ENCODE assay signal across 8 cellular contexts in the genomic region with DNA sequence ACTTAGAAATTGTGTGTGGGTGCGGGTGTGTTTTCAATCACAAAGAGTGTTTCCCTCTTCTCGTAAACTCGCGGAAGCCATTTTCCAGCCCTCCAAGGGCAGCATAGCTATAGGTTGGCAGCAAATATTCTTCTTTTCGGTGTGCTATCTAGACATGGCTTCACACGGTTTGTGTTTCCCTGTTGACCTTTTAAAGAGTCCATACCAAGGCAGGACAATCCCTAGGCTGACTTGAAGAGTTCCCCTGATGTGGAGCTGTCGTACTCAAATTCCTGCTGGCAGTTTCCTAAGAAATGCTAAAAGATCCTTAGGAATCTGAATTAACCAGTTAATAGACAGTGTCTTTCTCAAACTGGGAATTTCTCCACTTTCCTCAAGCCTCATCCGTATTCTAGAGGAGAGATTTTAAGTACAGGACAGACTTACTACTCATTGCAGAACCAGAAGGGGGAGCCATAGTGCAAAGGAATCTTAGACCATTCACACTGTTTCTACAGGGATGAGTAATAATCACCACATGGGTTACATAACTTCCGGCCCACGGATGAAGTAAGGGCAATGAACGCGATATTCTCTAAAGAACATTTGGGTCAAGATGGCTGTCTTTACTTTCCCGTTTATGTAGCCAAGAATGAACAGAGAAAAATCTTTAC.
A peak's percentile ranks its signal among the peaks of the same experiment; 100 is the strongest.
DNase-seq lines count a peak whose midpoint lies in the region; ATAC-seq, FAIRE-seq and TF ChIP-seq lines count a peak whose summit lies in the region.

No MANE protein-coding gene starts in this region.

- no TSS peak for BruUV-seq in HepG2 (replicated peaks; lab: Mats Ljungman, UMichigan)

- no peak for TF ChIP-seq POLR2A in HepG2 (IDR thresholded peaks at IDR 0.05; ENCODE audit: insufficient read depth in 1 of 2, low read depth in 2 of 2, low read length in 2 of 2)
- no peak for TF ChIP-seq POLR2A in upper lobe of left lung (IDR thresholded peaks at IDR 0.05)

- H3K27me3 ChIP-seq in MG63: no peaks in the 10 kb centered on the region
- no peaks in the 10 kb centered on the region for H3K27me3 ChIP-seq in HepG2 (ENCODE audit: control insufficient read depth in 1 of 2, insufficient read depth in 2 of 2, low read length in 2 of 2)
- H3K27me3 ChIP-seq in upper lobe of left lung: no peaks in the 10 kb centered on the region

- H3K9me3 ChIP-seq in MG63 (no peaks in the 10 kb centered on the region), HepG2 (ENCODE audit: low read length) (peaks cover 12% of the 10 kb centered on the region), upper lobe of left lung (no peaks in the 10 kb centered on the region)

- in situ Hi-C loops in HepG2 (cut with HindIII; ENCODE audit: extremely low pct_ligation_motif_present, low pct_unique_long_range_greater_than_20kb): no loop called here

- CTCF ChIA-PET in HepG2 (lab: Yijun Ruan, JAX; ENCODE audit: low intra/inter-chr PET ratio, low total read pairs): no interaction called here

- FAIRE-seq in HepG2 (lab: Jason Lieb, UNC): peak; percentile 72

- no peaks in the 10 kb centered on the region for H3K4me1 Mint-ChIP-seq in activated naive CD8-positive, alpha-beta T cell treated with anti-CD3 and anti-CD28 coated beads, Interleukin-2, amount 50 U/mL, for 24 hours

- H3K9me3 Mint-ChIP-seq in activated naive CD8-positive, alpha-beta T cell treated with anti-CD3 and anti-CD28 coated beads, Interleukin-2, amount 50 U/mL, for 24 hours: peaks cover 18% of the 10 kb centered on the region

- no peaks in the 10 kb centered on the region for H3K36me3 Mint-ChIP-seq in activated naive CD8-positive, alpha-beta T cell treated with anti-CD3 and anti-CD28 coated beads, Interleukin-2, amount 50 U/mL, for 24 hours (ENCODE audit: low read depth)

- no peak overlapping the region for H3K4me2 ChIP-seq in HepG2 (ENCODE audit: low read depth, low read length)

- H3K4me3 Mint-ChIP-seq in activated naive CD8-positive, alpha-beta T cell treated with anti-CD3 and anti-CD28 coated beads, Interleukin-2, amount 50 U/mL, for 24 hours: no peak overlapping the region

- H3K27ac ChIP-seq in HepG2 (ENCODE audit: extremely low read length, insufficient read depth, low read length): no peak overlapping the region
- H3K27ac ChIP-seq in upper lobe of left lung: no peak overlapping the region

- H3K27me3 Mint-ChIP-seq in activated naive CD8-positive, alpha-beta T cell treated with anti-CD3 and anti-CD28 coated beads, Interleukin-2, amount 50 U/mL, for 24 hours: no peaks in the 10 kb centered on the region

- no peak overlapping the region for H3K9ac ChIP-seq in HepG2 (ENCODE audit: insufficient read depth, low read depth, low read length)

- no peak for ATAC-seq in activated naive CD8-positive, alpha-beta T cell treated with anti-CD3 and anti-CD28 coated beads, Interleukin-2, amount 50 U/mL, for 24 hours
- ATAC-seq in HepG2 (peak; percentile 71), upper lobe of left lung (ENCODE audit: low FRiP score in 2 of 2) (no peak), HG03439 (IDR thresholded peaks at IDR 0.05; ENCODE audit: unreplicated experiment) (no peak), HG03457 (IDR thresholded peaks at IDR 0.05; ENCODE audit: unreplicated experiment) (no peak)

- H3K4me3 ChIP-seq in MG63: no peak overlapping the region
- no peak overlapping the region for H3K4me3 ChIP-seq in HepG2 (replicated peaks in 1 of 3; ENCODE audit: insufficient read depth in 1 of 3, low read depth in 2 of 3, low read length in 3 of 3)
- no peak overlapping the region for H3K4me3 ChIP-seq in upper lobe of left lung

- H3K4me1 ChIP-seq in HepG2 (ENCODE audit: insufficient read depth, low read length) (peaks cover 12% of the 10 kb centered on the region), upper lobe of left lung (no peaks in the 10 kb centered on the region)

- no peaks in the 10 kb centered on the region for H4K20me1 ChIP-seq in HepG2 (ENCODE audit: insufficient read depth, low read length)

- H3K27ac Mint-ChIP-seq in activated naive CD8-positive, alpha-beta T cell treated with anti-CD3 and anti-CD28 coated beads, Interleukin-2, amount 50 U/mL, for 24 hours: no peak overlapping the region

- H3K79me2 ChIP-seq in HepG2 (ENCODE audit: insufficient read depth, low read length): no peaks in the 10 kb centered on the region

- intact Hi-C loops in HepG2 (cut with micrococcal nuclease; ENCODE audit: unreplicated experiment): loop anchor here (1.0 kb wide), 1 partner anchor 32 kb away; no protein-coding TSS in a partner anchor

- H3K36me3 ChIP-seq in MG63 (no peaks in the 10 kb centered on the region), HepG2 (replicated peaks in 1 of 2; ENCODE audit: control insufficient read depth in 1 of 2, insufficient read depth in 2 of 2, low read length in 2 of 2) (no peaks in the 10 kb centered on the region), upper lobe of left lung (no peaks in the 10 kb centered on the region)

- TF ChIP-seq CTCF in HepG2 (CRISPR knock-in tag; IDR thresholded peaks at IDR 0.05): peak; percentile 76
- TF ChIP-seq CTCF in upper lobe of left lung (IDR thresholded peaks at IDR 0.05): peak in 3 of 6 experiments; percentile 24 to 50 (median 32)

- peak; percentile 65 for DNase-seq in GM03348 (ENCODE audit: low spot score)
- peak; percentile 11 for DNase-seq in MG63
- DNase-seq in activated naive CD8-positive, alpha-beta T cell treated with anti-CD3 and anti-CD28 coated beads, Interleukin-2, amount 50 U/mL, for 24 hours: peak; percentile 3
- DNase-seq in HepG2 (ENCODE audit: low spot score): peak; percentile 69
- no peak for DNase-seq in putamen (ENCODE audit: low spot score)
- no peak for DNase-seq in upper lobe of left lung

- TF ChIP-seq RAD21 in HepG2 (CRISPR knock-in tag; IDR thresholded peaks at IDR 0.05): no peak

- TF ChIP-seq EP300 in HepG2 (IDR thresholded peaks at IDR 0.05; ENCODE audit: low read depth in 2 of 2, low read length in 2 of 2): no peak
- TF ChIP-seq EP300 in HepG2 (CRISPR knock-in tag; IDR thresholded peaks at IDR 0.05; ENCODE audit: borderline replicate concordance): no peak
- TF ChIP-seq EP300 in upper lobe of left lung (IDR thresholded peaks at IDR 0.05): no peak

- POLR2A ChIA-PET in HepG2 (lab: Yijun Ruan, JAX): no interaction called here

- H2AFZ ChIP-seq in HepG2 (ENCODE audit: low read length): no peak overlapping the region

- 42% methylated on average over 13 of the region's 13 CpGs for WGBS in HepG2 (ENCODE audit: low lambda C conversion rate)
- WGBS in upper lobe of left lung, 2 donors: 54 to 57% methylated on average over 13 of the region's 13 CpGs

TF ChIP-seq in HepG2, 621 proteins besides CTCF, POLR2A, EP300 and RAD21 (continues in another document):
- no peak for TF ChIP-seq KLF16 (CRISPR knock-in tag; IDR thresholded peaks at IDR 0.05)
- TF ChIP-seq, protein P1, sequence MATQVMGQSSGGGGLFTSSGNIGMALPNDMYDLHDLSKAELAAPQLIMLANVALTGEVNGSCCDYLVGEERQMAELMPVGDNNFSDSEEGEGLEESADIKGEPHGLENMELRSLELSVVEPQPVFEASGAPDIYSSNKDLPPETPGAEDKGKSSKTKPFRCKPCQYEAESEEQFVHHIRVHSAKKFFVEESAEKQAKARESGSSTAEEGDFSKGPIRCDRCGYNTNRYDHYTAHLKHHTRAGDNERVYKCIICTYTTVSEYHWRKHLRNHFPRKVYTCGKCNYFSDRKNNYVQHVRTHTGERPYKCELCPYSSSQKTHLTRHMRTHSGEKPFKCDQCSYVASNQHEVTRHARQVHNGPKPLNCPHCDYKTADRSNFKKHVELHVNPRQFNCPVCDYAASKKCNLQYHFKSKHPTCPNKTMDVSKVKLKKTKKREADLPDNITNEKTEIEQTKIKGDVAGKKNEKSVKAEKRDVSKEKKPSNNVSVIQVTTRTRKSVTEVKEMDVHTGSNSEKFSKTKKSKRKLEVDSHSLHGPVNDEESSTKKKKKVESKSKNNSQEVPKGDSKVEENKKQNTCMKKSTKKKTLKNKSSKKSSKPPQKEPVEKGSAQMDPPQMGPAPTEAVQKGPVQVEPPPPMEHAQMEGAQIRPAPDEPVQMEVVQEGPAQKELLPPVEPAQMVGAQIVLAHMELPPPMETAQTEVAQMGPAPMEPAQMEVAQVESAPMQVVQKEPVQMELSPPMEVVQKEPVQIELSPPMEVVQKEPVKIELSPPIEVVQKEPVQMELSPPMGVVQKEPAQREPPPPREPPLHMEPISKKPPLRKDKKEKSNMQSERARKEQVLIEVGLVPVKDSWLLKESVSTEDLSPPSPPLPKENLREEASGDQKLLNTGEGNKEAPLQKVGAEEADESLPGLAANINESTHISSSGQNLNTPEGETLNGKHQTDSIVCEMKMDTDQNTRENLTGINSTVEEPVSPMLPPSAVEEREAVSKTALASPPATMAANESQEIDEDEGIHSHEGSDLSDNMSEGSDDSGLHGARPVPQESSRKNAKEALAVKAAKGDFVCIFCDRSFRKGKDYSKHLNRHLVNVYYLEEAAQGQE (IDR thresholded peaks at IDR 0.05; ENCODE audit: borderline replicate concordance in 1 of 2, low read depth in 1 of 2, low read length in 2 of 2): no peak
- TF ChIP-seq, protein P2, sequence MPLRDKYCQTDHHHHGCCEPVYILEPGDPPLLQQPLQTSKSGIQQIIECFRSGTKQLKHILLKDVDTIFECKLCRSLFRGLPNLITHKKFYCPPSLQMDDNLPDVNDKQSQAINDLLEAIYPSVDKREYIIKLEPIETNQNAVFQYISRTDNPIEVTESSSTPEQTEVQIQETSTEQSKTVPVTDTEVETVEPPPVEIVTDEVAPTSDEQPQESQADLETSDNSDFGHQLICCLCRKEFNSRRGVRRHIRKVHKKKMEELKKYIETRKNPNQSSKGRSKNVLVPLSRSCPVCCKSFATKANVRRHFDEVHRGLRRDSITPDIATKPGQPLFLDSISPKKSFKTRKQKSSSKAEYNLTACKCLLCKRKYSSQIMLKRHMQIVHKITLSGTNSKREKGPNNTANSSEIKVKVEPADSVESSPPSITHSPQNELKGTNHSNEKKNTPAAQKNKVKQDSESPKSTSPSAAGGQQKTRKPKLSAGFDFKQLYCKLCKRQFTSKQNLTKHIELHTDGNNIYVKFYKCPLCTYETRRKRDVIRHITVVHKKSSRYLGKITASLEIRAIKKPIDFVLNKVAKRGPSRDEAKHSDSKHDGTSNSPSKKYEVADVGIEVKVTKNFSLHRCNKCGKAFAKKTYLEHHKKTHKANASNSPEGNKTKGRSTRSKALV (CRISPR knock-in tag; IDR thresholded peaks at IDR 0.05): no peak
- TF ChIP-seq ZNF777 (CRISPR knock-in tag; IDR thresholded peaks at IDR 0.05): no peak
- TF ChIP-seq, protein P3, sequence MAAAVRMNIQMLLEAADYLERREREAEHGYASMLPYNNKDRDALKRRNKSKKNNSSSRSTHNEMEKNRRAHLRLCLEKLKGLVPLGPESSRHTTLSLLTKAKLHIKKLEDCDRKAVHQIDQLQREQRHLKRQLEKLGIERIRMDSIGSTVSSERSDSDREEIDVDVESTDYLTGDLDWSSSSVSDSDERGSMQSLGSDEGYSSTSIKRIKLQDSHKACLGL (CRISPR knock-in tag; IDR thresholded peaks at IDR 0.05): no peak
- TF ChIP-seq CEBPG (CRISPR knock-in tag; IDR thresholded peaks at IDR 0.05): peak; percentile 76
- peak; percentile 32; the same call in 1 of the 2 replicates for TF ChIP-seq HMG20A (CRISPR knock-in tag; IDR thresholded peaks at IDR 0.05; ENCODE audit: borderline replicate concordance)
- TF ChIP-seq MXI1 (IDR thresholded peaks at IDR 0.05; ENCODE audit: borderline replicate concordance, low read depth, low read length): no peak
- no peak for TF ChIP-seq MTA1 (CRISPR knock-in tag; IDR thresholded peaks at IDR 0.05; ENCODE audit: borderline replicate concordance)

Comparison
In these comparisons a context has a peak if more than half of its experiments do, and no peak if none do; other contexts are left out.
1. DNase-seq: peak in GM03348 (single experiment), MG63 (single experiment), activated naive CD8-positive, alpha-beta T cell treated with anti-CD3 and anti-CD28 coated beads, Interleukin-2, amount 50 U/mL, for 24 hours (single experiment) and HepG2 (single experiment); none in putamen (single experiment) and upper lobe of left lung (0 of 2).